ENCODE assay signal across 23 cellular contexts in the genomic region with DNA sequence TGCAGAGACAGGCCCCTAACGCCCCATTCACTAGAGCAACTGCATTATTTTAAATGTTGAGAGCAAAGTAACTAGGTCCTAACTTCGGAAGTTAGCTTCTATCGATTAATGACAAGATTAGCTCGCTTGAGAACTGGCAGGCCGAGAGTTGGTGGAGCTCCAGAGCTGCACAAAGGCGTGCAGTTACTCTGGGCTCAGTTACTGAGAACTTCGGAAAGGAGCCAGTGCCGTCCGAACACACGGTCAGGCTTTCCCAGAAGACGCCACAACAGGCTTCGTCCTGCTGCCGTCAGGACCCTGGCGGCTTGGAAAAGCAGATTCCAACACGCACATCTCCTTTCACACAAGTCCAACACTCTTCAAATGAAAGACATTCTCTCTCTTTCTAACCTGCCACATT. TPM values are rescaled to one million over a fixed set of nuclear protein-coding genes. Genes with fewer than 3 reads are reported as not detected.
A peak's percentile ranks its signal among the peaks of the same experiment; 100 is the strongest.
DNase-seq lines count a peak whose midpoint lies in the region; ATAC-seq, FAIRE-seq and TF ChIP-seq lines count a peak whose summit lies in the region.
"Had no signal": no experiment of that assay in that cellular context is flagged by ENCODE, and none has a peak within 500 bp of the region (broad histone marks: within the 10 kb centered on the region; RNA-seq: fewer than 3 reads in every experiment).

No MANE protein-coding gene starts in this region.

- no peaks in the 10 kb centered on the region for H3K36me3 ChIP-seq in mammary epithelial cell (ENCODE audit: insufficient read depth, low read length)
- H3K36me3 ChIP-seq in suprapubic skin, result peaks cover 42% of the 10 kb centered on the region

- BruUV-seq in mammary epithelial cell (replicated peaks; lab: Mats Ljungman, UMichigan), result TSS peak; percentile 21
- no TSS peak for BruUV-seq in MCF 10A (replicated peaks; lab: Mats Ljungman, UMichigan)

- H3K27ac Mint-ChIP-seq in MCF 10A (ENCODE audit: low read depth, unreplicated experiment), result no peak overlapping the region
- peak overlapping the region; percentile 25 for H3K27ac Mint-ChIP-seq in memory B cell
- H3K27ac Mint-ChIP-seq: CD14-positive monocyte had no signal

- H3K4me1 ChIP-seq in mammary epithelial cell (ENCODE audit: insufficient read depth, low read length) (no peaks in the 10 kb centered on the region), suprapubic skin (peaks cover 6% of the 10 kb centered on the region)

- H3K9me3 ChIP-seq in mammary epithelial cell (replicated peaks; ENCODE audit: insufficient read depth, low read length) (no peaks in the 10 kb centered on the region), suprapubic skin (no peaks in the 10 kb centered on the region)

- no peak for TF ChIP-seq POLR2A in suprapubic skin (IDR thresholded peaks at IDR 0.05)

- no peak overlapping the region for H3K4me2 ChIP-seq in mammary epithelial cell (ENCODE audit: insufficient read depth, low read depth, low read length)
- H3K4me2 ChIP-seq: KMS-11 had no signal

- no peak for FAIRE-seq in urothelium cell line (lab: Jason Lieb, UNC)
- FAIRE-seq: GM18507 had no signal

- H3K9me3 Mint-ChIP-seq in MCF 10A (ENCODE audit: unreplicated experiment), result no peaks in the 10 kb centered on the region
- no peaks in the 10 kb centered on the region for H3K9me3 Mint-ChIP-seq in memory B cell
- H3K9me3 Mint-ChIP-seq: CD14-positive monocyte had no signal

- H3K27ac ChIP-seq in mammary epithelial cell (ENCODE audit: insufficient read depth, low read depth, low read length), result no peak overlapping the region
- H3K27ac ChIP-seq in cingulate gyrus (ENCODE audit: low read depth, low read length), result peak overlapping the region; percentile 55
- no peak overlapping the region for H3K27ac ChIP-seq in coronary artery
- no peak overlapping the region for H3K27ac ChIP-seq in suprapubic skin
- H3K27ac ChIP-seq: KMS-11 had no signal

- H3K27me3 Mint-ChIP-seq in MCF 10A (ENCODE audit: insufficient read depth, unreplicated experiment) (no peaks in the 10 kb centered on the region), memory B cell (no peaks in the 10 kb centered on the region)

- WGBS in mammary epithelial cell (ENCODE audit: low coverage, missing lambda C conversion rate), result 98% methylated on average over 7 of the region's 15 CpGs
- whole genome bisulfite sequencing in suprapubic skin, result 95% methylated on average over 15 of the region's 15 CpGs

- H3K9ac ChIP-seq in mammary epithelial cell (ENCODE audit: insufficient read depth, low read length), result no peak overlapping the region
- H3K9ac ChIP-seq: KMS-11 had no signal

- peaks cover 44% of the 10 kb centered on the region for H3K36me3 Mint-ChIP-seq in MCF 10A (ENCODE audit: insufficient read depth, unreplicated experiment)
- H3K36me3 Mint-ChIP-seq in memory B cell, result peaks cover 27% of the 10 kb centered on the region

- H3K4me1 Mint-ChIP-seq in MCF 10A (ENCODE audit: insufficient read depth, unreplicated experiment) (no peaks in the 10 kb centered on the region), memory B cell (peaks cover 21% of the 10 kb centered on the region)

- no peak for ATAC-seq in memory B cell (ENCODE audit: low read depth)
- ATAC-seq: HCT116, Panc1 had no signal

- POLR2A ChIA-PET in MCF 10A (lab: Yijun Ruan, JAX), result no interaction called here

- H3K79me2 ChIP-seq in mammary epithelial cell (ENCODE audit: insufficient read depth, low read length), result no peaks in the 10 kb centered on the region

- dilution Hi-C loops in mammary epithelial cell (cut with HindIII; ENCODE audit: low sequenced_read_pairs), result no loop called here

- H3K4me3 Mint-ChIP-seq in MCF 10A (ENCODE audit: unreplicated experiment) (no peak overlapping the region), memory B cell (no peak overlapping the region)
- H3K4me3 Mint-ChIP-seq: CD14-positive monocyte had no signal

- H2AFZ ChIP-seq in mammary epithelial cell (ENCODE audit: low read depth, low read length), result no peak overlapping the region

- CTCF ChIA-PET in mammary epithelial cell (lab: Charles Lee; ENCODE audit: low non-redundant PET) (no interaction called here), MCF 10A (lab: Yijun Ruan, JAX) (interaction anchor here (1.0 kb wide), 2 partner anchors 10 to 435 kb away, joined by 4 read pairs; no protein-coding TSS in a partner anchor)

- in situ Hi-C loops in mammary epithelial cell (cut with MboI; ENCODE audit: low sequenced_read_pairs in 2 of 2), result no loop called here

- no peak for DNase-seq in mammary epithelial cell
- no peak for DNase-seq in MCF 10A (ENCODE audit: unreplicated experiment)
- no peak for DNase-seq in memory B cell (ENCODE audit: low spot score in 2 of 2)
- DNase-seq in putamen (ENCODE audit: low spot score), result peak; percentile 64
- DNase-seq in coronary artery (ENCODE audit: low spot score), result no peak
- no peak for DNase-seq in urothelium cell line (ENCODE audit: low spot score)
- no peak for DNase-seq in suprapubic skin (ENCODE audit: low spot score in 2 of 2)
- DNase-seq: 8988T, AML-193, DMS53, GDM1, GOT3, IMR-90, NCI-H1105, NCI-H2029 treated with DMSO at 0.1 percent for 48 hours, NCI-H226, NCI-H748 treated with DMSO at 0.1 percent for 48 hours had no signal

- H3K4me3 ChIP-seq in mammary epithelial cell (replicated peaks in 1 of 3; ENCODE audit: insufficient read depth in 1 of 3, low read depth in 2 of 3, low read length in 3 of 3) (no peak overlapping the region), coronary artery (no peak overlapping the region), suprapubic skin (no peak overlapping the region)

- no peak for TF ChIP-seq CTCF in mammary epithelial cell (conservative IDR thresholded peaks at IDR 0.05 in 1 of 2, IDR thresholded peaks at IDR 0.05 in 1 of 2; ENCODE audit: extremely low read depth in 1 of 2, insufficient read depth in 1 of 2, low read depth in 1 of 2, low read length in 2 of 2)
- no peak for TF ChIP-seq CTCF in MCF 10A (IDR thresholded peaks at IDR 0.05; ENCODE audit: unreplicated experiment)
- no peak for TF ChIP-seq CTCF in coronary artery (IDR thresholded peaks at IDR 0.05)
- TF ChIP-seq CTCF in suprapubic skin (IDR thresholded peaks at IDR 0.05), result no peak

- no peak for TF ChIP-seq EP300 in suprapubic skin (IDR thresholded peaks at IDR 0.05)

- H3K27me3 ChIP-seq in mammary epithelial cell (ENCODE audit: insufficient read depth, low read length), result no peaks in the 10 kb centered on the region
- no peaks in the 10 kb centered on the region for H3K27me3 ChIP-seq in suprapubic skin

- H4K20me1 ChIP-seq in mammary epithelial cell (ENCODE audit: insufficient read depth, low read length), result no peaks in the 10 kb centered on the region

- intact Hi-C loops in mammary epithelial cell (cut with micrococcal nuclease) (no loop called here), MCF 10A (cut with micrococcal nuclease) (no loop called here)

RNA-seq across cellular contexts. Expression of a gene that starts 45.4 kb away (rescaled TPM):
- total RNA-seq in mammary epithelial cell, result under 1 TPM in 1 of 2 donors, not detected in 1; 0.33 TPM
- polyA plus RNA-seq in mammary epithelial cell, result not detected
- not detected for polyA minus RNA-seq in mammary epithelial cell
- not detected in 2 replicates for total RNA-seq in MCF 10A (2022)
- 10 to 100 TPM in 3 of 4 donors, 1 to 10 TPM in 1; 7.2 to 21.9 (median 19.9) TPM for total RNA-seq in suprapubic skin

RNA-seq across cellular contexts. Expression of a gene that starts 45.7 kb away (rescaled TPM):
- 10 to 100 TPM; 33.7 to 56.2 TPM for total RNA-seq in mammary epithelial cell
- 41.9 TPM for polyA plus RNA-seq in mammary epithelial cell
- polyA minus RNA-seq in mammary epithelial cell, result 67.7 TPM
- total RNA-seq in MCF 10A (2022), result 33.4 and 45.3 TPM in 2 replicates
- 100 to 1,000 TPM in 1 of 4 donors, 10 to 100 TPM in 3; 76.1 to 109 (median 80.1) TPM for total RNA-seq in suprapubic skin
